Comparison of ENCODE assay signal across 1 cellular context in the genomic region with DNA sequence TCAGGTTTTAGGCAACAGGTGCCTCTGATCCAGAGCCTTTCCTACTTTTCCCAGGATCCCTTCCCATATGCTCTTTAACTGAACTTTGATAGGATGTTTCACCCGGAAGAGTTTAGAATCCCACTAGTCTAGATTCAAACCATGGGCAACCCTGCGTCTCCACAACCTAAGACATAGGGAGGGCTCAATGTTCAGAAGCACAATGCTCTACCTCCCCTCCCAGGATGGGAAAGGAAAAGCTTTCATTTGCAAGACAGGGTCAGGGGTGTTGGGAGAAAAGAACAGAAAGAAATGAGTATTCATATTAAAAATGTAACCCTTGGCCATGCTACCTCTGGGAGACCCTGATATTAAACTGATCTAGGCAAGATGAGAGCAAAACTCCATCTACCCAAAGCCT.
TF ChIP-seq lines count a peak whose summit lies in the region.

No MANE protein-coding gene starts in this region.

TF ChIP-seq in SK-N-SH, 30 proteins besides CTCF, POLR2A, EP300 and RAD21 (continued from another document):
- TF ChIP-seq RFX5 (IDR thresholded peaks at IDR 0.05; ENCODE audit: low read length) (no peak), IRF3 (IDR thresholded peaks at IDR 0.05; ENCODE audit: low read depth, low read length) (no peak), ELF1 (IDR thresholded peaks at IDR 0.05) (no peak), USF1 (IDR thresholded peaks at IDR 0.05; ENCODE audit: borderline replicate concordance, low read depth) (no peak), MEF2A (IDR thresholded peaks at IDR 0.05; ENCODE audit: borderline replicate concordance, low read depth) (no peak), JUND (IDR thresholded peaks at IDR 0.05) (no peak), EZH2phosphoT487 (IDR thresholded peaks at IDR 0.05; ENCODE audit: borderline replicate concordance, low read depth) (no peak), TEAD4 (IDR thresholded peaks at IDR 0.05; ENCODE audit: borderline replicate concordance, insufficient read depth) (no peak), FOXJ3 (CRISPR knock-in tag; IDR thresholded peaks at IDR 0.05) (no peak), FOXM1 (IDR thresholded peaks at IDR 0.05; ENCODE audit: low read depth) (no peak), TAF1 (IDR thresholded peaks at IDR 0.05; ENCODE audit: borderline replicate concordance, low read depth, low read length) (no peak), YY1 (IDR thresholded peaks at IDR 0.05; ENCODE audit: low read depth) (no peak)
TF ChIP-seq in SK-N-SH: peak in this region for 0.
